8 cellular contexts compared by ENCODE assay signal in the genomic region with DNA sequence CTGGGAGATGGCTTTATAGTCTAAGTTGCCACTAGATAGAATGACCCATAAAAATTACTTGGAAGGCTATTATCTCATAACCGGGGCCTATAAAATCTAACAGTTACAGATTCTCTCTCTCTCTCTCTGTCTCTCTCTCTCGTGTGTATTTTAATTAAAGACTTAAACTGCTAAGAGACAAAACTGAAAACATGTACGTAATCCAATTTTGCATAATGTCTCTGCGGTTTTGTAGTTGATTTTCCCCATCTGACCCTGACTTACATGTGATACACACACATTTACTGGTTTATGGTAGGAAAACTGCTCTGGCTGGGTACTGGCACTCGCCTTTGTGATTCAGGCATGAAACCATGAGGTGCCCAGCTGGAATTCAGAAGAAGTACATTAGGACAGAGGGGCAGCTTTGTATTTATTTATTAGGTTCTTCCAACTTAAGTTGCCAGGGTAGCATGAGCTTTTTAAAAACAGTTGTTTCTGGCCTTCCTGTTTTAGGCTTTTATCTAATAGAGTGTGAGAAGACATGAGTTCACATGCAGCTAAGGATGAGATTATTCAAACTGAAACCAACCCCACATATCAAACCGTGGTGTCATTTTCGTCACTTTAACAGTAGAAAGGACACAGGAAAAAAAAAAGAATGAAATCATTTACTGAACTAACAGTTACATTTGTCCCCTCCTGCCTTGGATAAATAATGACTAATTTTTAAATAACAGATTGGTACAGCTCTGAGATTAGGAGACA.
DNase-seq lines count a peak whose midpoint lies in the region; ATAC-seq and TF ChIP-seq lines count a peak whose summit lies in the region.

No MANE protein-coding gene starts in this region.

- peaks cover 11% of the 10 kb centered on the region for H3K36me3 Mint-ChIP-seq in T-cell
- H3K36me3 Mint-ChIP-seq in endodermal cell (ENCODE audit: low read depth), result no peaks in the 10 kb centered on the region

- no peaks in the 10 kb centered on the region for H3K9me3 Mint-ChIP-seq in T-cell
- H3K9me3 Mint-ChIP-seq in endodermal cell, result no peaks in the 10 kb centered on the region

- H3K9ac ChIP-seq in endodermal cell (ENCODE audit: extremely low read depth, low read length, poor library complexity, severe bottlenecking), result no peak overlapping the region

- H3K4me3 Mint-ChIP-seq in T-cell (peak overlapping the region; percentile 69 to 75 (median 72)), endodermal cell (no peak overlapping the region)

- ATAC-seq in HG02973 (IDR thresholded peaks at IDR 0.05; ENCODE audit: unreplicated experiment) (peak; percentile 62), T-cell (replicated peaks in 1 of 4) (peak; percentile 71 to 83 (median 76))

- DNase-seq in activated naive CD4-positive, alpha-beta T cell treated with Interleukin-2 at 50 U/mL for 16 hours, result peak; percentile 66
- DNase-seq in activated naive CD4-positive, alpha-beta T cell (lab: John Stamatoyannopoulos, UW), result no peak
- peak in 24 of 34 experiments; percentile 12 to 70 (median 32) for DNase-seq in T-cell
- no peak for DNase-seq in endodermal cell
- DNase-seq in stimulated activated CD4-positive, alpha-beta T cell treated with anti-CD3 and anti-CD28 coated beads, Interleukin-15, amount 100 ng/mL, for 24 hours, result peak; percentile 57
- DNase-seq in middle frontal gyrus (ENCODE audit: extremely low spot score, low spot score), result no peak
- no peak for DNase-seq in DMS53 (lab: John Stamatoyannopoulos, UW)

- H3K4me1 Mint-ChIP-seq in T-cell (peaks cover 46 to 66% (median 61%) of the 10 kb centered on the region in 3 donors), endodermal cell (peaks cover 14% of the 10 kb centered on the region)

- H3K27me3 Mint-ChIP-seq in T-cell, result no peaks in the 10 kb centered on the region
- no peaks in the 10 kb centered on the region for H3K27me3 Mint-ChIP-seq in endodermal cell (ENCODE audit: insufficient read depth)

- no peaks in the 10 kb centered on the region for H3K27me3 ChIP-seq in endodermal cell (ENCODE audit: control insufficient read depth, insufficient read depth, low read length, poor library complexity, severe bottlenecking)

- TF ChIP-seq CTCF in endodermal cell (conservative IDR thresholded peaks at IDR 0.05), result no peak

- peaks cover 2% of the 10 kb centered on the region for H3K4me1 ChIP-seq in endodermal cell (ENCODE audit: control insufficient read depth, insufficient read depth, low read length)

- H3K27ac Mint-ChIP-seq in T-cell (peak overlapping the region; percentile 88 to 95), endodermal cell (no peak overlapping the region)

- POLR2A ChIA-PET in T-cell (lab: Charles Lee), result interaction anchor here (0.5 to 1.9 kb wide), 16 partner anchors 11 to 1696 kb away, joined by 3 to 12 read pairs (median 4); a partner anchor contains a TSS

- 88 to 93% methylated on average over 3 to 7 of the region's 7 CpGs for WGBS in endodermal cell (ENCODE audit: insufficient coverage in 1 of 2, insufficient read length in 1 of 2), 2 experiments

- no peaks in the 10 kb centered on the region for H3K36me3 ChIP-seq in endodermal cell (ENCODE audit: control insufficient read depth, insufficient read depth, low read length)

- no peak overlapping the region for H3K4me3 ChIP-seq in endodermal cell (ENCODE audit: low read length)

- no peaks in the 10 kb centered on the region for H3K9me3 ChIP-seq in endodermal cell (ENCODE audit: control insufficient read depth, low read length)

- CTCF ChIA-PET in T-cell (lab: Charles Lee), result interaction anchor here (0.5 to 1.9 kb wide), 16 partner anchors 11 to 279 kb away, joined by 3 to 6 read pairs (median 3); no protein-coding TSS in a partner anchor

- peak overlapping the region; percentile 4 for H3K27ac ChIP-seq in endodermal cell (ENCODE audit: low read depth, low read length)

Comparison
In these comparisons a context has a peak if more than half of its experiments do, and no peak if none do; other contexts are left out.
1. DNase-seq: peak in activated naive CD4-positive, alpha-beta T cell treated with Interleukin-2 at 50 U/mL for 16 hours (single experiment), T-cell (24 of 34) and stimulated activated CD4-positive, alpha-beta T cell treated with anti-CD3 and anti-CD28 coated beads, Interleukin-15, amount 100 ng/mL, for 24 hours (single experiment); none in activated naive CD4-positive, alpha-beta T cell (0 of 4), endodermal cell (single experiment), middle frontal gyrus (single experiment) and DMS53 (single experiment).